1 cellular context compared by ENCODE assay signal in the genomic region with DNA sequence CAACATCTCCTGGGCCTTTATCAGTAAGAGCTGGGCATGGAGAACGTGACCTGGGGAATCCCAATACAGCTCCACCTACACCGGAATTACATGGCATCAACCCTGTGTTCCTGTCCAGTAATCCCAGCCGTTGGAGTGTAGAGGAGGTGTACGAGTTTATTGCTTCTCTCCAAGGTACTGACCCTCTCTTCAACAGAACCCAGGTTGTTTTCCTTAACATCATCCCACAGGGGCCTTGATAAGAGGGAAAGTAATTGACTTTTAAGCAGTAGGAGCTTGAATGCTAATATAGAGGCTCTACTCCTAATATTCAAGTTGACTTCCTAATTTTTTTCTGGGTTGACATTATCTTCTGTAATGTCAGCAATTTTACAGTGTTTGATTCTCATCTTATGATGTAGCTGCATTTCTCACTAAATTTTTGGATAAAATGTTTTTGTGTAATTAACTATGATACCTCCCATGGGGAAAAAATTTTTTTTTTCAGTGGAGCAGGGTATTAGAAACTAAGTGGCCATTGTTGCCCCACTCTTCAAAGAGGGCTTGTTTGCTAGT. TPM values are rescaled to one million over a fixed set of nuclear protein-coding genes. Genes with fewer than 3 reads are reported as not detected.
"Had no signal": no experiment of that assay in that cellular context is flagged by ENCODE, and none has a peak within 500 bp of the region (broad histone marks: within the 10 kb centered on the region; RNA-seq: fewer than 3 reads in every experiment).

No MANE protein-coding gene starts in this region.

RNA-seq across cellular contexts. Expression of a gene that starts 51.4 kb away (rescaled TPM):
- total RNA-seq: M059J had no signal
